12 cellular contexts compared by ENCODE assay signal in the genomic region with DNA sequence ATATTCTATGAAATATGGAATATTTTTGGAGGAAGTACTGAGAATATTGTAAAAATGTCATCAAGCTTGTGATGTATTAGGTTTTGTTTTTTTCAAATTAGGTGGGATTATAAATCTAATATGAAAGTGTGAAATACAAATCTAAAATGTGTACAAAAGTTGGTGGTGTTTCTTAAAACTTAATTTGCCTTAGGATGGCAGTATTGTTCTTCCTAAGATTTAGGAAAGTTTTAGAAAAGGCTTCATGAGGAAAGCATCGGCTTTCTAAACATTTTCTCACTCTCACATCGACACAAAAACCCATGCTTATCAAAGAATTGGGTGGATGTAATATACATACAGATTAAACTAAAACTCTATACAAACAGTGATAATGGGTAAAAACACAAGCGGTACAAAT.
DNase-seq lines count a peak whose midpoint lies in the region; ATAC-seq, FAIRE-seq and TF ChIP-seq lines count a peak whose summit lies in the region.
"Had no signal": no experiment of that assay in that cellular context is flagged by ENCODE, and none has a peak within 500 bp of the region (broad histone marks: within the 10 kb centered on the region; RNA-seq: fewer than 3 reads in every experiment).

No MANE protein-coding gene starts in this region.

- H3K27ac Mint-ChIP-seq in nephron, result peak overlapping the region in 1 of 3 experiments; percentile 37

- no peaks in the 10 kb centered on the region for H3K36me3 Mint-ChIP-seq in nephron (ENCODE audit: low read depth)

- TF ChIP-seq CTCF in D721Med (IDR thresholded peaks at IDR 0.05; ENCODE audit: insufficient read depth, missing control alignments) (peak; percentile 42), nephron (IDR thresholded peaks at IDR 0.05; ENCODE audit: unreplicated experiment in 3 of 3) (peak; percentile 34 to 45 (median 35))

- peaks cover 6% of the 10 kb centered on the region for H3K4me1 Mint-ChIP-seq in nephron

- no peaks in the 10 kb centered on the region for H3K27me3 Mint-ChIP-seq in nephron (ENCODE audit: low read depth)

- ATAC-seq in GM21423 (IDR thresholded peaks at IDR 0.05; ENCODE audit: unreplicated experiment) (no peak), GM21528 (IDR thresholded peaks at IDR 0.05; ENCODE audit: low FRiP score, unreplicated experiment) (no peak)
- ATAC-seq: activated T-cell treated with anti-CD3 and anti-CD28 coated beads, Interleukin-2, amount 50 U/mL, for 4 hours had no signal

- peak overlapping the region in 1 of 3 experiments; percentile 57 for H3K4me3 Mint-ChIP-seq in nephron
- H3K4me3 Mint-ChIP-seq: activated T-cell treated with anti-CD3 and anti-CD28 coated beads, Interleukin-2, amount 50 U/mL, for 4 hours had no signal

- H3K9me3 Mint-ChIP-seq in nephron, result no peaks in the 10 kb centered on the region

- TF ChIP-seq POLR2A in GM12891 (IDR thresholded peaks at IDR 0.05; ENCODE audit: low read depth, low read length), result no peak

- peak; percentile 16 for FAIRE-seq in D721Med (lab: Jason Lieb, UNC)
- no peak for FAIRE-seq in GM12891 (lab: Jason Lieb, UNC)
- FAIRE-seq: RCC 7860, small intestine had no signal

- no peak for DNase-seq in D721Med (ENCODE audit: insufficient read length, low spot score)
- peak; percentile 8 for DNase-seq in HuH-7.5 (ENCODE audit: low spot score)
- DNase-seq in amniotic epithelial cell (ENCODE audit: low read depth), result peak; percentile 1
- DNase-seq in NOMO-1 treated with dmso at 0.1 percent for 144 hours (lab: John Stamatoyannopoulos, UW; ENCODE audit: unreplicated experiment), result no peak
- no peak for DNase-seq in GM12891 (ENCODE audit: insufficient read length, low spot score)
- DNase-seq: activated T-cell treated with anti-CD3 and anti-CD28 coated beads, Interleukin-2, amount 50 U/mL, for 4 hours; NCI-H187; small intestine had no signal

TF ChIP-seq in GM12891, 5 proteins besides CTCF, POLR2A, EP300 and RAD21:
- no peak for TF ChIP-seq TAF1 (IDR thresholded peaks at IDR 0.05; ENCODE audit: low read depth, low read length)
- TF ChIP-seq POLR2AphosphoS5 (IDR thresholded peaks at IDR 0.05; ENCODE audit: low read depth, low read length), result no peak
- TF ChIP-seq SPI1 (IDR thresholded peaks at IDR 0.05; ENCODE audit: low read depth, low read length), result no peak
- no peak for TF ChIP-seq PAX5 (IDR thresholded peaks at IDR 0.05; ENCODE audit: insufficient read depth, low read length, severe bottlenecking)
- TF ChIP-seq POU2F2 (IDR thresholded peaks at IDR 0.05; ENCODE audit: low read depth, low read length), result no peak

Comparison
In these comparisons a context has a peak if more than half of its experiments do, and no peak if none do; other contexts are left out.
1. DNase-seq: peak in HuH-7.5 (single experiment) and amniotic epithelial cell (single experiment); none in D721Med (single experiment), NOMO-1 treated with dmso at 0.1 percent for 144 hours (single experiment) and GM12891 (single experiment).